8 cellular contexts compared by ENCODE assay signal in genomic region chr9:96382839-96383164, GRCh38. TPM values are rescaled to one million over a fixed set of nuclear protein-coding genes. Genes with fewer than 3 reads are reported as not detected.
DNase-seq lines count a peak whose midpoint lies in the region; ATAC-seq and TF ChIP-seq lines count a peak whose summit lies in the region.

No MANE protein-coding gene starts in this region.

- H3K27me3 Mint-ChIP-seq in Calu3 (ENCODE audit: unreplicated experiment): no peaks in the 10 kb centered on the region
- no peaks in the 10 kb centered on the region for H3K27me3 Mint-ChIP-seq in activated CD8-positive, alpha-beta T cell treated with anti-CD3 and anti-CD28 coated beads for 36 hours

- POLR2A ChIA-PET in activated CD8-positive, alpha-beta T cell treated with anti-CD3 and anti-CD28 coated beads for 36 hours (lab: Charles Lee): interaction anchor here (0.7 to 1.7 kb wide), 2 partner anchors 17 to 27 kb away, joined by 3 to 6 read pairs; no protein-coding TSS in a partner anchor

- peaks cover 42% of the 10 kb centered on the region for H3K36me3 Mint-ChIP-seq in Calu3 (ENCODE audit: insufficient read depth, unreplicated experiment)
- H3K36me3 Mint-ChIP-seq in activated CD8-positive, alpha-beta T cell treated with anti-CD3 and anti-CD28 coated beads for 36 hours (ENCODE audit: low read depth): peaks cover 24% of the 10 kb centered on the region

- TF ChIP-seq CTCF in Calu3 (IDR thresholded peaks at IDR 0.05; ENCODE audit: unreplicated experiment): no peak
- TF ChIP-seq CTCF in activated CD8-positive, alpha-beta T cell treated with anti-CD3 and anti-CD28 coated beads for 36 hours (IDR thresholded peaks at IDR 0.05): no peak

- H3K27ac Mint-ChIP-seq in Calu3 (ENCODE audit: unreplicated experiment): peak overlapping the region; percentile 88
- no peak overlapping the region for H3K27ac Mint-ChIP-seq in activated CD8-positive, alpha-beta T cell treated with anti-CD3 and anti-CD28 coated beads for 36 hours

- peaks cover 33% of the 10 kb centered on the region for H3K4me1 Mint-ChIP-seq in Calu3 (ENCODE audit: low read depth, unreplicated experiment)
- H3K4me1 Mint-ChIP-seq in activated CD8-positive, alpha-beta T cell treated with anti-CD3 and anti-CD28 coated beads for 36 hours (ENCODE audit: low read depth): peaks cover 33% of the 10 kb centered on the region

- CTCF ChIA-PET in Calu3 (lab: Charles Lee): no interaction called here
- CTCF ChIA-PET in activated CD8-positive, alpha-beta T cell treated with anti-CD3 and anti-CD28 coated beads for 36 hours (lab: Charles Lee): interaction anchor here (0.9 kb wide), 1 partner anchor 27 kb away, joined by 3 read pairs; no protein-coding TSS in a partner anchor

- H3K4me3 Mint-ChIP-seq in Calu3 (ENCODE audit: low read depth, unreplicated experiment): peak overlapping the region; percentile 80
- peak overlapping the region; percentile 67 for H3K4me3 Mint-ChIP-seq in activated CD8-positive, alpha-beta T cell treated with anti-CD3 and anti-CD28 coated beads for 36 hours

- BruUV-seq in Calu3 (replicated peaks; lab: Mats Ljungman, UMichigan): no TSS peak

- H3K9me3 Mint-ChIP-seq in Calu3 (ENCODE audit: low read depth, unreplicated experiment): no peaks in the 10 kb centered on the region
- no peaks in the 10 kb centered on the region for H3K9me3 Mint-ChIP-seq in activated CD8-positive, alpha-beta T cell treated with anti-CD3 and anti-CD28 coated beads for 36 hours

- intact Hi-C loops in Calu3 (cut with micrococcal nuclease; ENCODE audit: unreplicated experiment): no loop called here
- intact Hi-C loops in activated CD8-positive, alpha-beta T cell treated with anti-CD3 and anti-CD28 coated beads for 36 hours (cut with micrococcal nuclease): no loop called here

- DNase-seq in Calu3: no peak
- no peak for DNase-seq in activated CD8-positive, alpha-beta T cell treated with anti-CD3 and anti-CD28 coated beads for 36 hours
- peak; percentile 4 for DNase-seq in glomerular visceral epithelial cell (ENCODE audit: extremely low spot score)
- DNase-seq in putamen (ENCODE audit: low spot score): peak; percentile 26
- no peak for DNase-seq in SIG-M5 treated with dmso at 0.1 percent for 504 hours (lab: John Stamatoyannopoulos, UW; ENCODE audit: unreplicated experiment)
- DNase-seq in NCI-H2081 treated with DMSO at 0.1 percent for 48 hours (lab: John Stamatoyannopoulos, UW): no peak
- no peak for DNase-seq in C1 segment of cervical spinal cord (lab: John Stamatoyannopoulos, UW)
- DNase-seq in NCI-H774 (lab: John Stamatoyannopoulos, UW): no peak

- ATAC-seq in activated CD8-positive, alpha-beta T cell treated with anti-CD3 and anti-CD28 coated beads for 36 hours: no peak

RNA-seq across cellular contexts. Expression of gene SLC35D2, which starts 0.7 kb away (rescaled TPM):
- 20.1 and 21.6 TPM in 2 replicates for total RNA-seq in Calu3 (2022)
- total RNA-seq in activated CD8-positive, alpha-beta T cell treated with anti-CD3 and anti-CD28 coated beads for 36 hours: 1 to 10 TPM; 2.2 to 2.6 TPM

RNA-seq across cellular contexts. Expression of gene ZNF367, which starts 35.4 kb away (rescaled TPM):
- 8.6 and 9.6 TPM in 2 replicates for total RNA-seq in Calu3 (2022)
- total RNA-seq in activated CD8-positive, alpha-beta T cell treated with anti-CD3 and anti-CD28 coated beads for 36 hours: 10 to 100 TPM; 29.3 to 30.1 TPM

Comparison
In these comparisons a context has a peak if more than half of its experiments do, and no peak if none do; other contexts are left out.
1. DNase-seq: peak in glomerular visceral epithelial cell (single experiment) and putamen (single experiment); none in Calu3 (single experiment), activated CD8-positive, alpha-beta T cell treated with anti-CD3 and anti-CD28 coated beads for 36 hours (single experiment), SIG-M5 treated with dmso at 0.1 percent for 504 hours (single experiment), NCI-H2081 treated with DMSO at 0.1 percent for 48 hours (single experiment), C1 segment of cervical spinal cord (0 of 14) and NCI-H774 (single experiment).